ENCODE assay signal across 9 cellular contexts in genomic region chr22:24894998-24895397, GRCh38. TPM values are rescaled to one million over a fixed set of nuclear protein-coding genes. Genes with fewer than 3 reads are reported as not detected.
DNase-seq lines count a peak whose midpoint lies in the region; ATAC-seq, FAIRE-seq and TF ChIP-seq lines count a peak whose summit lies in the region.
"Had no signal": no experiment of that assay in that cellular context is flagged by ENCODE, and none has a peak within 500 bp of the region (broad histone marks: within the 10 kb centered on the region; RNA-seq: fewer than 3 reads in every experiment).

No MANE protein-coding gene starts in this region.

- peak overlapping the region; percentile 30; the same call in 1 of the 2 replicates for H3K4me2 ChIP-seq in MM.1S (ENCODE audit: low read depth, low read length)

- no peak overlapping the region for H3K9ac ChIP-seq in MM.1S (ENCODE audit: low read length)
- H3K9ac ChIP-seq in colonic mucosa (ENCODE audit: low read depth in 2 of 2, low read length in 2 of 2), result peak overlapping the region in 1 of 2 donors; percentile 43
- H3K9ac ChIP-seq in mucosa of rectum (ENCODE audit: low read depth in 1 of 2, low read length in 2 of 2), result peak overlapping the region in 1 of 2 donors; percentile 51

- FAIRE-seq in GM19239 (lab: Jason Lieb, UNC), result no peak

- H3K4me1 ChIP-seq in MM.1S (ENCODE audit: low read length) (0 out of 2 replicates have a peak, but pooled peaks cover 11% of the 10 kb centered on the region), colonic mucosa (peaks cover 6% of the 10 kb centered on the region), mucosa of rectum (ENCODE audit: control insufficient read depth in 2 of 2, insufficient read depth in 2 of 2, low read length in 2 of 2) (peaks cover 13 to 22% of the 10 kb centered on the region in 2 donors)

- ATAC-seq in HG03039 (IDR thresholded peaks at IDR 0.05; ENCODE audit: unreplicated experiment) (no peak), HG03378 (IDR thresholded peaks at IDR 0.05; ENCODE audit: unreplicated experiment) (no peak)

- H3K9me3 ChIP-seq in MM.1S (replicated peaks; ENCODE audit: insufficient read depth, low read length) (no peaks in the 10 kb centered on the region), colonic mucosa (no peaks in the 10 kb centered on the region), mucosa of rectum (ENCODE audit: control insufficient read depth in 2 of 2, low read length in 2 of 2) (no peaks in the 10 kb centered on the region)

- H3F3A ChIP-seq in MM.1S (ENCODE audit: insufficient read depth, low read length), result no peaks in the 10 kb centered on the region

- no peaks in the 10 kb centered on the region for H4K20me1 ChIP-seq in MM.1S (ENCODE audit: insufficient read depth, low read length)

- TF ChIP-seq CTCF in MM.1S (IDR thresholded peaks at IDR 0.05; ENCODE audit: low read length) (no peak), colonic mucosa (IDR thresholded peaks at IDR 0.05) (no peak)

- DNase-seq in AG08396 (ENCODE audit: low spot score) (peak; percentile 35), MM.1S (peak; percentile 31), colonic mucosa (peak; percentile 88), OCI-M2 (lab: John Stamatoyannopoulos, UW; ENCODE audit: unreplicated experiment) (no peak), GM19239 (ENCODE audit: insufficient read length, low spot score) (no peak)

- no peaks in the 10 kb centered on the region for H3K79me2 ChIP-seq in MM.1S (ENCODE audit: low read length)

- H2AFZ ChIP-seq in MM.1S (ENCODE audit: low read length), result no peak overlapping the region

- H3K9me2 ChIP-seq in MM.1S (replicated peaks; ENCODE audit: insufficient read depth, low read length), result no peaks in the 10 kb centered on the region

- H3K36me3 ChIP-seq in MM.1S (replicated peaks; ENCODE audit: insufficient read depth, low read length) (no peaks in the 10 kb centered on the region), colonic mucosa (no peaks in the 10 kb centered on the region), mucosa of rectum (ENCODE audit: control insufficient read depth in 2 of 2, insufficient read depth in 2 of 2, low read length in 2 of 2) (no peaks in the 10 kb centered on the region)

- H3K4me3 ChIP-seq in MM.1S (ENCODE audit: low read length) (no peak overlapping the region), colonic mucosa (no peak overlapping the region), mucosa of rectum (ENCODE audit: low read length in 2 of 2) (peak overlapping the region in 1 of 2 donors; percentile 44)

- H3K27ac ChIP-seq in MM.1S (ENCODE audit: low read length) (peak overlapping the region; percentile 64), colonic mucosa (peak overlapping the region; percentile 90), mucosa of rectum (ENCODE audit: low read depth in 2 of 2, low read length in 2 of 2) (peak overlapping the region; percentile 77 to 91)

- intact Hi-C loops in colonic mucosa (cut with DNase I), result no loop called here

- H3K27me3 ChIP-seq in MM.1S (replicated peaks; ENCODE audit: insufficient read depth, low read length) (peaks cover 41% of the 10 kb centered on the region), colonic mucosa (no peaks in the 10 kb centered on the region), mucosa of rectum (ENCODE audit: control insufficient read depth in 2 of 2, insufficient read depth in 2 of 2, low read length in 2 of 2) (no peaks in the 10 kb centered on the region)

RNA-seq across cellular contexts. Expression of gene LHFPL7, which starts 51.5 kb away (rescaled TPM):
- total RNA-seq in colonic mucosa, result not detected
- total RNA-seq: T-helper 2 cell treated with Interferon-gamma antibody and Interleukin-4, amounts not matched to agents 100 ng/mL and 5 ng/mL, for 36 hours had no signal

RNA-seq across cellular contexts. Expression of gene KIAA1671, which starts 57.5 kb away (rescaled TPM):
- total RNA-seq in colonic mucosa, result 10 to 100 TPM; 82.5 to 94.3 TPM

Comparison
In these comparisons a context has a peak if more than half of its experiments do, and no peak if none do; other contexts are left out.
1. DNase-seq: peak in AG08396 (single experiment), MM.1S (single experiment) and colonic mucosa (single experiment); none in OCI-M2 (single experiment) and GM19239 (single experiment).
2. Peak in every context shown above with its lines, with median percentiles within 50 percentile points of each other: H3K27ac ChIP-seq.